6 cellular contexts compared by ENCODE assay signal in the genomic region with DNA sequence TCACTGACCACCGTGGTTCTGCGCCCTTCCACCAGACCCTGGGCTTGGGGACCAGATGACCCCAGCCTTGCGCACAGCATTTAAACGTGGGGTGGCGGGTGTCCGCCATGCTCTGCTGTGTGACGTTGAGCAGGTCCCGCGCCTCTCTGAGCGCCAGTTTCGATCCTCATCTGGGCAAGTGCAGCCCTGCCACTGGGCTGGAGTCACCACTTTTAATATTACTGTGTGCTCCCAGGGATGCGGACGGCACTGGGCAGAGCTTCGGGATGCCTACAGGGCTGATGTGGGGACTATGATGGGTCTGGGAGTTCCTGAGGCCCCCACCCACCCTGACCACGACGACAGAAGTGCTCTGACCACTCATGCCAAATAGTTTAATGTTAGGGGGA. TPM values are rescaled to one million over a fixed set of nuclear protein-coding genes. Genes with fewer than 3 reads are reported as not detected.
DNase-seq lines count a peak whose midpoint lies in the region; ATAC-seq and TF ChIP-seq lines count a peak whose summit lies in the region.

No MANE protein-coding gene starts in this region.

- peak overlapping the region; percentile 93 to 95 for H3K27ac ChIP-seq in right atrium auricular region

- H3K27me3 Mint-ChIP-seq in activated T-cell treated with anti-CD3 and anti-CD28 coated beads, Interleukin-2, amount 50 U/mL, for 72 hours (ENCODE audit: low read depth), result no peaks in the 10 kb centered on the region
- H3K27me3 Mint-ChIP-seq in type B pancreatic cell, result no peaks in the 10 kb centered on the region

- peak overlapping the region; percentile 37 to 69 for H3K4me3 ChIP-seq in right atrium auricular region

- H3K4me1 Mint-ChIP-seq in activated T-cell treated with anti-CD3 and anti-CD28 coated beads, Interleukin-2, amount 50 U/mL, for 72 hours (ENCODE audit: low read depth), result peaks cover 12% of the 10 kb centered on the region
- H3K4me1 Mint-ChIP-seq in type B pancreatic cell (ENCODE audit: unreplicated experiment), result no peaks in the 10 kb centered on the region

- no peaks in the 10 kb centered on the region for H3K27me3 ChIP-seq in right atrium auricular region

- DNase-seq in activated T-cell treated with anti-CD3 and anti-CD28 coated beads, Interleukin-2, amount 50 U/mL, for 72 hours, result no peak
- DNase-seq in activated T-cell treated with anti-CD3 and anti-CD28 coated beads, Interleukin-2, amount 50 U/mL, for 1 hour, result no peak
- no peak for DNase-seq in right atrium auricular region (ENCODE audit: low spot score)
- no peak for DNase-seq in type B pancreatic cell (ENCODE audit: extremely low spot score, unreplicated experiment)
- no peak for DNase-seq in stimulated activated CD4-positive, alpha-beta T cell treated with anti-CD3 and anti-CD28 coated beads, Interleukin-12 subunit alpha, Interleukin-12 subunit beta, amount 100 ng/mL, for 4 hours
- DNase-seq in NCI-H748 (lab: John Stamatoyannopoulos, UW; ENCODE audit: unreplicated experiment), result no peak

- TF ChIP-seq CTCF in right atrium auricular region (IDR thresholded peaks at IDR 0.05) (peak in 1 of 2 donors; percentile 26), type B pancreatic cell (conservative IDR thresholded peaks at IDR 0.05) (peak; percentile 12)

- peak overlapping the region; percentile 42 for H3K27ac Mint-ChIP-seq in activated T-cell treated with anti-CD3 and anti-CD28 coated beads, Interleukin-2, amount 50 U/mL, for 72 hours
- peak overlapping the region; percentile 89 for H3K27ac Mint-ChIP-seq in type B pancreatic cell

- H3K9me3 Mint-ChIP-seq in activated T-cell treated with anti-CD3 and anti-CD28 coated beads, Interleukin-2, amount 50 U/mL, for 72 hours, result no peaks in the 10 kb centered on the region
- H3K9me3 Mint-ChIP-seq in type B pancreatic cell, result no peaks in the 10 kb centered on the region

- no peaks in the 10 kb centered on the region for H3K36me3 ChIP-seq in right atrium auricular region

- H3K36me3 Mint-ChIP-seq in activated T-cell treated with anti-CD3 and anti-CD28 coated beads, Interleukin-2, amount 50 U/mL, for 72 hours (ENCODE audit: insufficient read depth in 2 of 2), result no peaks in the 10 kb centered on the region
- H3K36me3 Mint-ChIP-seq in type B pancreatic cell, result no peaks in the 10 kb centered on the region

- no peak for ATAC-seq in activated T-cell treated with anti-CD3 and anti-CD28 coated beads, Interleukin-2, amount 50 U/mL, for 72 hours (replicated peaks in 1 of 2)

- peak overlapping the region; percentile 88 to 89 for H3K4me3 Mint-ChIP-seq in activated T-cell treated with anti-CD3 and anti-CD28 coated beads, Interleukin-2, amount 50 U/mL, for 72 hours
- peak overlapping the region; percentile 89 for H3K4me3 Mint-ChIP-seq in type B pancreatic cell

- peaks cover 0 to 31% of the 10 kb centered on the region in 2 donors for H3K4me1 ChIP-seq in right atrium auricular region

- H3K9me3 ChIP-seq in right atrium auricular region, result no peaks in the 10 kb centered on the region

RNA-seq across cellular contexts. Expression of gene NUDT8, which starts 1.2 kb away (rescaled TPM):
- 10 to 100 TPM; 19.6 to 24.6 TPM for total RNA-seq in activated T-cell treated with anti-CD3 and anti-CD28 coated beads, Interleukin-2, amount 50 U/mL, for 72 hours
- total RNA-seq in right atrium auricular region (10 to 100 TPM; 29.8 to 78.6 TPM), type B pancreatic cell (ENCODE audit: low replicate concordance) (10.3 and 16.0 TPM in 2 replicates)

RNA-seq across cellular contexts. Expression of gene TBX10, which starts 8.6 kb away (rescaled TPM):
- total RNA-seq in activated T-cell treated with anti-CD3 and anti-CD28 coated beads, Interleukin-2, amount 50 U/mL, for 72 hours, result not detected
- total RNA-seq in right atrium auricular region (not detected), type B pancreatic cell (ENCODE audit: low replicate concordance) (not detected in 2 replicates)

RNA-seq across cellular contexts. Expression of gene ACY3, which starts 19.6 kb away (rescaled TPM):
- under 1 TPM; 0.30 to 0.31 TPM for total RNA-seq in activated T-cell treated with anti-CD3 and anti-CD28 coated beads, Interleukin-2, amount 50 U/mL, for 72 hours
- not detected for total RNA-seq in right atrium auricular region
- total RNA-seq in type B pancreatic cell (ENCODE audit: low replicate concordance), result 2.2 and 5.8 TPM in 2 replicates

RNA-seq across cellular contexts. Expression of gene NDUFV1, which starts 24.2 kb away (rescaled TPM):
- 100 to 1,000 TPM; 220 to 244 TPM for total RNA-seq in activated T-cell treated with anti-CD3 and anti-CD28 coated beads, Interleukin-2, amount 50 U/mL, for 72 hours
- total RNA-seq in right atrium auricular region (100 to 1,000 TPM; 424 to 522 TPM), type B pancreatic cell (ENCODE audit: low replicate concordance) (220 and 226 TPM in 2 replicates)

RNA-seq across cellular contexts. Expression of gene ALDH3B2, which starts 43.5 kb away (rescaled TPM):
- total RNA-seq in activated T-cell treated with anti-CD3 and anti-CD28 coated beads, Interleukin-2, amount 50 U/mL, for 72 hours, result not detected
- total RNA-seq in right atrium auricular region (not detected), type B pancreatic cell (ENCODE audit: low replicate concordance) (4.8 and 9.4 TPM in 2 replicates)
